In the genomic region with DNA sequence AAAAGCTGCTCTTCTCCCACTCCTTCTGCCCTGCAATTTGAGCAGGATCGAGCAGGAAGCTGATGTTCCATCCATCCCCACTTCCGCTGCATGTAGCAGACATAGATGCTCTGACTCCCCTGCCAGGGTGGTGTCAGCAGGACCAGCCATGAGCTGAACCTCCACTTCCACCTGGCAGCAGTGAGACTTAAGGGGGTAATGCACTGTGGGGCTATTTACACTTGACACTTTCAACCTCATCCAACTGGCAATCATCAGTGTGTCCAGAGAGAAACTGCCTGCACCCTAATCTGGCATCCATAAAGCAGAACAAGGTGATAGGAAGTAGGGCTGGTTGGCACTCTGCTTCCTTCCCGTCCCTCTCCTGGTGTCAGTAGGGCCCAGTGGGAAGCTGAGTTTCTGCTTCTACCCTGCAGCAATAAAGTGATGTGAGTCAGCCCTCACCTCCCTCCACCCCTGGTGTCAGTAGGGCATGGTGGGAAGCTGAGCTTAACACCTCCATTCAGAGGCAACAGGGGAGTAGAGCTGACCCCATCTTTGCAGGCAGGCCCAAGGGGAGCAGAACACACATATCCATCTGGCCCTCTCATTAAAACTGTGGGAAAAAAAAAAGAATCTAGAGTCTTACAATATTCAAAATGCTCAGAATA, we compare ENCODE assay signal across 20 cellular contexts.
DNase-seq lines count a peak whose midpoint lies in the region; ATAC-seq and TF ChIP-seq lines count a peak whose summit lies in the region.
"Had no signal": no experiment of that assay in that cellular context is flagged by ENCODE, and none has a peak within 500 bp of the region (broad histone marks: within the 10 kb centered on the region; RNA-seq: fewer than 3 reads in every experiment).

No MANE protein-coding gene starts in this region.

- ATAC-seq in activated CD8-positive, alpha-beta memory T cell treated with anti-CD3 and anti-CD28 coated beads, Interleukin-2, amount 10 ng/mL, durations not matched to agents 7 days and 5 days: no peak
- no peak for ATAC-seq in GM19324 (IDR thresholded peaks at IDR 0.05; ENCODE audit: low FRiP score, unreplicated experiment)

- H3K79me2 ChIP-seq in mesendoderm (ENCODE audit: control insufficient read depth, insufficient read depth, low read length): no peaks in the 10 kb centered on the region

- no peak overlapping the region for H2BK120ac ChIP-seq in mesendoderm (ENCODE audit: low read depth, low read length)

- H3K4me1 ChIP-seq in mesendoderm (ENCODE audit: control insufficient read depth, low read depth, low read length): no peaks in the 10 kb centered on the region
- H3K4me1 ChIP-seq in suprapubic skin: peaks cover 2% of the 10 kb centered on the region

- H3K9me3 ChIP-seq in suprapubic skin: no peaks in the 10 kb centered on the region
- H3K9me3 ChIP-seq: MG63 had no signal

- H3K79me1 ChIP-seq in mesendoderm (ENCODE audit: low read length): no peaks in the 10 kb centered on the region

- H3K9me3 Mint-ChIP-seq in activated CD8-positive, alpha-beta memory T cell treated with anti-CD3 and anti-CD28 coated beads, Interleukin-2, amount 10 ng/mL, durations not matched to agents 7 days and 5 days (ENCODE audit: low read depth): no peaks in the 10 kb centered on the region

- TF ChIP-seq CTCF in suprapubic skin (IDR thresholded peaks at IDR 0.05): no peak

- H3K27me3 ChIP-seq in mesendoderm (ENCODE audit: insufficient read depth, low read length, poor library complexity) (no peaks in the 10 kb centered on the region), suprapubic skin (peaks cover 28% of the 10 kb centered on the region)
- H3K27me3 ChIP-seq: MG63 had no signal

- H3K27me3 Mint-ChIP-seq in activated CD8-positive, alpha-beta memory T cell treated with anti-CD3 and anti-CD28 coated beads, Interleukin-2, amount 10 ng/mL, durations not matched to agents 7 days and 5 days: peaks cover 15% of the 10 kb centered on the region

- H3K4me3 Mint-ChIP-seq in activated CD8-positive, alpha-beta memory T cell treated with anti-CD3 and anti-CD28 coated beads, Interleukin-2, amount 10 ng/mL, durations not matched to agents 7 days and 5 days: no peak overlapping the region
- H3K4me3 Mint-ChIP-seq: CD4-positive, CD25-positive, alpha-beta regulatory T cell; HFFc6 had no signal

- H2AK5ac ChIP-seq in mesendoderm (ENCODE audit: low read length): no peak overlapping the region

- no peak overlapping the region for H3K4me2 ChIP-seq in mesendoderm (ENCODE audit: low read length)

- H3K4me3 ChIP-seq in mesendoderm (ENCODE audit: low read length) (no peak overlapping the region), suprapubic skin (no peak overlapping the region)
- H3K4me3 ChIP-seq: MG63 had no signal

- H4K8ac ChIP-seq in mesendoderm (ENCODE audit: low read depth, low read length): no peak overlapping the region

- no peak for TF ChIP-seq EP300 in suprapubic skin (IDR thresholded peaks at IDR 0.05)

- H3K18ac ChIP-seq in mesendoderm (ENCODE audit: low read length): no peak overlapping the region

- no peak overlapping the region for H4K5ac ChIP-seq in mesendoderm (ENCODE audit: low read length)

- H3K27ac ChIP-seq in mesendoderm (ENCODE audit: low read depth, low read length): no peak overlapping the region
- no peak overlapping the region for H3K27ac ChIP-seq in suprapubic skin
- no peak overlapping the region for H3K27ac ChIP-seq in caudate nucleus (ENCODE audit: low read depth, low read length)

- H3K4ac ChIP-seq in mesendoderm (ENCODE audit: low read depth, low read length): no peak overlapping the region

- no peak overlapping the region for H3K23ac ChIP-seq in mesendoderm (ENCODE audit: low read length)

- H3K36me3 ChIP-seq in mesendoderm (ENCODE audit: control insufficient read depth, insufficient read depth, low read length): no peaks in the 10 kb centered on the region
- H3K36me3 ChIP-seq in suprapubic skin: no peaks in the 10 kb centered on the region
- H3K36me3 ChIP-seq: MG63 had no signal

- TF ChIP-seq POLR2A in suprapubic skin (IDR thresholded peaks at IDR 0.05): no peak

- DNase-seq in NCI-H69 (lab: John Stamatoyannopoulos, UW): peak; percentile 10
- peak; percentile 16 for DNase-seq in activated CD8-positive, alpha-beta memory T cell treated with anti-CD3 and anti-CD28 coated beads, Interleukin-2, amount 10 ng/mL, durations not matched to agents 7 days and 5 days
- peak; percentile 31 for DNase-seq in mesendoderm
- peak; percentile 17 to 47 for DNase-seq in suprapubic skin (ENCODE audit: low spot score in 2 of 2)
- DNase-seq in caudate nucleus (lab: John Stamatoyannopoulos, UW): no peak
- DNase-seq in NCI-H2029 treated with DMSO at 0.1 percent for 48 hours (lab: John Stamatoyannopoulos, UW): no peak
- DNase-seq: CD4-positive, CD25-positive, alpha-beta regulatory T cell; EL; GF-D8; HFFc6; Kasumi-1; MG63; NCI-H1048; NCI-H1417 treated with DMSO at 0.1 percent for 48 hours; NCI-H187; NCI-H2107; NCI-H510A; NCI-H748 treated with DMSO at 0.1 percent for 48 hours; Right ventricle myocardium superior had no signal

- CTCF ChIA-PET in activated CD8-positive, alpha-beta memory T cell treated with anti-CD3 and anti-CD28 coated beads, Interleukin-2, amount 10 ng/mL, durations not matched to agents 7 days and 5 days (lab: Charles Lee): no interaction called here

- WGBS in mesendoderm (ENCODE audit: extremely low coverage, insufficient coverage, low lambda C conversion rate): no CpG with 5 or more reads among the region's 3 CpGs
- 77% methylated on average over 2 of the region's 3 CpGs for WGBS in suprapubic skin

- H3K9ac ChIP-seq in mesendoderm (ENCODE audit: low read length): no peak overlapping the region

- H3K27ac Mint-ChIP-seq in activated CD8-positive, alpha-beta memory T cell treated with anti-CD3 and anti-CD28 coated beads, Interleukin-2, amount 10 ng/mL, durations not matched to agents 7 days and 5 days: no peak overlapping the region
- H3K27ac Mint-ChIP-seq: CD4-positive, CD25-positive, alpha-beta regulatory T cell; HFFc6 had no signal

- no peaks in the 10 kb centered on the region for H3K4me1 Mint-ChIP-seq in activated CD8-positive, alpha-beta memory T cell treated with anti-CD3 and anti-CD28 coated beads, Interleukin-2, amount 10 ng/mL, durations not matched to agents 7 days and 5 days
- H3K4me1 Mint-ChIP-seq: CD4-positive, CD25-positive, alpha-beta regulatory T cell had no signal

- no peaks in the 10 kb centered on the region for H3K36me3 Mint-ChIP-seq in activated CD8-positive, alpha-beta memory T cell treated with anti-CD3 and anti-CD28 coated beads, Interleukin-2, amount 10 ng/mL, durations not matched to agents 7 days and 5 days
- H3K36me3 Mint-ChIP-seq: CD4-positive, CD25-positive, alpha-beta regulatory T cell had no signal

- no peak overlapping the region for H3K56ac ChIP-seq in mesendoderm (ENCODE audit: low read length)

- no peak overlapping the region for H2BK15ac ChIP-seq in mesendoderm (replicated peaks; ENCODE audit: low read depth)

- H2BK5ac ChIP-seq in mesendoderm (ENCODE audit: low read length): no peak overlapping the region

Comparison
In these comparisons a context has a peak if more than half of its experiments do, and no peak if none do; other contexts are left out.
1. DNase-seq: peak in NCI-H69 (single experiment), activated CD8-positive, alpha-beta memory T cell treated with anti-CD3 and anti-CD28 coated beads, Interleukin-2, amount 10 ng/mL, durations not matched to agents 7 days and 5 days (single experiment), mesendoderm (single experiment) and suprapubic skin (2 of 2); none in caudate nucleus (0 of 61) and NCI-H2029 treated with DMSO at 0.1 percent for 48 hours (single experiment).